1 cellular context compared by ENCODE assay signal in genomic region chr11:78689558-78690153, GRCh38.
TF ChIP-seq lines count a peak whose summit lies in the region.

No MANE protein-coding gene starts in this region.

TF ChIP-seq in WTC11, 78 proteins besides CTCF, POLR2A, EP300 and RAD21 (continued from another document):
- no peak for TF ChIP-seq ZNF532 (CRISPR knock-in tag; IDR thresholded peaks at IDR 0.05; ENCODE audit: borderline replicate concordance)
- TF ChIP-seq ATF3 (CRISPR knock-in tag; conservative IDR thresholded peaks at IDR 0.05): no peak
TF ChIP-seq in WTC11: peak in this region for 0.
